9 cellular contexts compared by ENCODE assay signal in the genomic region with DNA sequence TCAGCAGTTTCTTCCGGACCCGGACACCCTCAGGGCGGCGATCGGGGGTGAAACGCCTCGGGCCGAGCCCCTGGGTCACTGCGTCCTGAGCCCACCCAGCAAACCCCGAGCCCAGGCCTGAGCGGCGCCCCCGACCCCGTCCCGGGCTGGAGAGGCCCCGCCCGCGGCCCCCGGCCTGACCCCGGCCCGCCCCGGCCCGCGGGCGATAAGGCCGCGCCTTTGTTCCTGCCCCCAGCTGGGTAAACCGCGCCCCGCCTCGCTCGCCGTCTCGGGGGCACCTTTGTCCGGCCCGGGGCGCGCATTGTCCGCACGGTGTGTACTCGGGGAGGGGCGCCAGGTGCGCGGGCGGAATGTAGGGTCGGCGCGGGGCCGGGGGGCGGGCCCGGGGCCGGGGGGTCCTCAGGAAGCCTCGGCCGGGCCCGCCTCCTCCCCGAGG. TPM values are rescaled to one million over a fixed set of nuclear protein-coding genes. Genes with fewer than 3 reads are reported as not detected.
DNase-seq lines count a peak whose midpoint lies in the region; ATAC-seq and TF ChIP-seq lines count a peak whose summit lies in the region.
"Had no signal": no experiment of that assay in that cellular context is flagged by ENCODE, and none has a peak within 500 bp of the region (broad histone marks: within the 10 kb centered on the region; RNA-seq: fewer than 3 reads in every experiment).

No MANE protein-coding gene starts in this region.

- no peak overlapping the region for H3K4me2 ChIP-seq in osteoblast (ENCODE audit: insufficient read depth, low read length)

- DNase-seq in effector memory CD8-positive, alpha-beta T cell, result no peak
- DNase-seq in osteoblast (ENCODE audit: insufficient read length, low spot score, missing footprints) (peak; percentile 68), nucleus accumbens (lab: John Stamatoyannopoulos, UW) (no peak), KBM-7 (no peak), ureter (ENCODE audit: low spot score) (no peak)

- no peaks in the 10 kb centered on the region for H3K36me3 ChIP-seq in ES-I3 (ENCODE audit: insufficient read depth, low read length)
- no peaks in the 10 kb centered on the region for H3K36me3 ChIP-seq in osteoblast (ENCODE audit: insufficient read depth, low read length)

- H3K27ac Mint-ChIP-seq in effector memory CD8-positive, alpha-beta T cell, result no peak overlapping the region

- H3K4me3 ChIP-seq in osteoblast (ENCODE audit: insufficient read depth, low read length), result peak overlapping the region; percentile 30

- H3K9me3 ChIP-seq in ES-I3 (ENCODE audit: control insufficient read depth, insufficient read depth, low read length) (no peaks in the 10 kb centered on the region; the same call in 1 of the 2 replicates), osteoblast (ENCODE audit: low read depth, low read length) (no peaks in the 10 kb centered on the region)

- peaks cover 9 to 10% of the 10 kb centered on the region in 2 donors for H3K4me1 Mint-ChIP-seq in effector memory CD8-positive, alpha-beta T cell (ENCODE audit: low read depth in 2 of 2)

- H3K4me3 Mint-ChIP-seq in effector memory CD8-positive, alpha-beta T cell, result peak overlapping the region; percentile 63 to 74

- no peaks in the 10 kb centered on the region for H3K9me3 Mint-ChIP-seq in effector memory CD8-positive, alpha-beta T cell

- no peak for TF ChIP-seq CTCF in osteoblast (IDR thresholded peaks at IDR 0.05; ENCODE audit: extremely low read depth, low read depth, low read length)

- no peaks in the 10 kb centered on the region for H3K79me2 ChIP-seq in osteoblast (ENCODE audit: insufficient read depth, low read length)

- no peak overlapping the region for H2AFZ ChIP-seq in osteoblast (ENCODE audit: low read length)

- H4K20me1 ChIP-seq in osteoblast (ENCODE audit: insufficient read depth, low read length), result no peaks in the 10 kb centered on the region

- ATAC-seq in HG03175 (IDR thresholded peaks at IDR 0.05; ENCODE audit: unreplicated experiment), result peak; percentile 27
- ATAC-seq in effector memory CD8-positive, alpha-beta T cell (replicated peaks), result no peak
- ATAC-seq in HG03520 (IDR thresholded peaks at IDR 0.05; ENCODE audit: unreplicated experiment), result no peak

- H3K4me1 ChIP-seq in ES-I3 (ENCODE audit: insufficient read depth, low read length) (peaks cover 12% of the 10 kb centered on the region), osteoblast (ENCODE audit: insufficient read depth, low read length) (no peaks in the 10 kb centered on the region)

- peaks cover 78% of the 10 kb centered on the region for H3K27me3 ChIP-seq in osteoblast (ENCODE audit: insufficient read depth, low read length)

- H3K27ac ChIP-seq in osteoblast (ENCODE audit: low read depth, low read length), result no peak overlapping the region

- in situ Hi-C loops in KBM-7 (cut with MboI; ENCODE audit: low pct_unique_long_range_greater_than_20kb, low sequenced_read_pairs), result no loop called here

- peaks cover 81 to 95% of the 10 kb centered on the region in 2 donors for H3K27me3 Mint-ChIP-seq in effector memory CD8-positive, alpha-beta T cell

- H3K9ac ChIP-seq in ES-I3 (ENCODE audit: low read depth, low read length), result peak overlapping the region; percentile 14; the same call in 1 of the 2 replicates

- H3K36me3 Mint-ChIP-seq in effector memory CD8-positive, alpha-beta T cell (ENCODE audit: insufficient read depth), result peaks cover 8% of the 10 kb centered on the region

RNA-seq across cellular contexts. Expression of gene MNX1, which starts 10.8 kb away (rescaled TPM):
- not detected in 2 replicates for total RNA-seq in osteoblast
- total RNA-seq in ureter, result not detected
- total RNA-seq: skeletal muscle tissue had no signal

RNA-seq across cellular contexts. Expression of gene NOM1, which starts 50.1 kb away (rescaled TPM):
- total RNA-seq in osteoblast, result 11.6 and 17.1 TPM in 2 replicates
- total RNA-seq in ureter, result 35.8 TPM
